ENCODE assay signal across 22 cellular contexts in the genomic region with DNA sequence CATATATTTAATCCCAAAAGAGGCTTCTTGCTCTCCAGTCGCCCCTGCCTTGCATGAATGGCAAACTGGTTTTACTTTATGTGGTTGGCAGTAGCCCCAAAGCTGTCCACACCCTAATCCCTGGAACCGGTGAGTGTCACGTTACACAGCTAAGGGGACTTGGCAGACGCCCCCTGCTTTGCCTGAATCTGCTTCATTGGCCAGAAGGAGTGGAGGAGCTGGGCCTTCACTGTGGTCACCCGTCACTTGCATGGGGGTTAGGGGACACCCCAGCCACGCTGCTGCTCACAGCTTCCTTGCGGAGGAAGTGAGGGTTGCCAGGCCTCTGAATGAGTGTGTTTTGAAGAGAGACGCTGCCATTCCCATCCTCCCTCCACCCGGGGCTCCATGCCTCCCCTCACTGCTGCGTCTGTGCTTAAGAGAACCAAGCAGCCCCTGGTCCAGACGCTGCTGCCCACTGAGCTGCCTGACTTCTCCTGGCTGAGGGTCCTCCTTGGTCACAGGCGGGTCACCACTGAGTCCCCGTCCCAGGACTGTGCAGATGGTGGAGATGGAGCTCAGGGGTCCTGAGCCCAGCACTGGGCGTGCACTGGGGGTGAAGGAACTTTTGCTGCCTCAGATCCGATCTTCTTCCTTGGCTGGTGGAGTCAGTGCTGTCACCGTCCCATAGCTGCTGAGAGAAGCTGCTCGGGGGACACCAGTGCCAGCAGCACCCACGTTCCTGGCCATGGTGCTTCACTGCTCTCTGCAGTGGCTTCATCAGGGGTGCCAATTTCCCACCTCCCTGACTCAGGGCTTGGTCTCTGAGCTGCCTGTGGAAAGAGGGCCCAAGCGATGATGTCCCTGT. TPM values are rescaled to one million over a fixed set of nuclear protein-coding genes. Genes with fewer than 3 reads are reported as not detected.
DNase-seq lines count a peak whose midpoint lies in the region; ATAC-seq, FAIRE-seq and TF ChIP-seq lines count a peak whose summit lies in the region.
"Had no signal": no experiment of that assay in that cellular context is flagged by ENCODE, and none has a peak within 500 bp of the region (broad histone marks: within the 10 kb centered on the region; RNA-seq: fewer than 3 reads in every experiment).

No MANE protein-coding gene starts in this region.

- intact Hi-C loops in natural killer cell (cut with micrococcal nuclease) (no loop called here), lower lobe of right lung (cut with DNase I) (no loop called here)

- H3K27me3 Mint-ChIP-seq in natural killer cell treated with Interleukin-12 subunit alpha and Interleukin-12 subunit beta and Interleukin-15 and Interleukin-18, amount 100 ng/mL, for 72 hours = peaks cover 8 to 15% of the 10 kb centered on the region in 2 donors
- H3K27me3 Mint-ChIP-seq in natural killer cell (ENCODE audit: low read depth in 2 of 2) = peaks cover 8 to 14% of the 10 kb centered on the region in 2 donors
- H3K27me3 Mint-ChIP-seq in activated T-helper 17 cell treated with anti-CD3 and anti-CD28 coated beads, Interleukin-2, amount 50 U/mL, for 72 hours = peaks cover 13% of the 10 kb centered on the region

- no peaks in the 10 kb centered on the region for H3K4me1 ChIP-seq in lower lobe of right lung
- H3K4me1 ChIP-seq: ascending aorta had no signal

- H3K36me3 ChIP-seq in WERI-Rb-1 (no peaks in the 10 kb centered on the region), lower lobe of right lung (no peaks in the 10 kb centered on the region)
- H3K36me3 ChIP-seq: ascending aorta had no signal

- H3K9me3 Mint-ChIP-seq in natural killer cell treated with Interleukin-12 subunit alpha and Interleukin-12 subunit beta and Interleukin-15 and Interleukin-18, amount 100 ng/mL, for 72 hours = no peaks in the 10 kb centered on the region
- no peaks in the 10 kb centered on the region for H3K9me3 Mint-ChIP-seq in natural killer cell
- H3K9me3 Mint-ChIP-seq in activated T-helper 17 cell treated with anti-CD3 and anti-CD28 coated beads, Interleukin-2, amount 50 U/mL, for 72 hours = no peaks in the 10 kb centered on the region
- H3K9me3 Mint-ChIP-seq: activated naive CD4-positive, alpha-beta T cell treated with anti-CD3 and anti-CD28 coated beads for 36 hours had no signal

- no peak for TF ChIP-seq CTCF in natural killer cell (IDR thresholded peaks at IDR 0.05)
- TF ChIP-seq CTCF in WERI-Rb-1 (IDR thresholded peaks at IDR 0.05; ENCODE audit: low read depth, low read length) = no peak
- no peak for TF ChIP-seq CTCF in lower lobe of right lung (IDR thresholded peaks at IDR 0.05)

- no peak overlapping the region for H3K27ac Mint-ChIP-seq in natural killer cell treated with Interleukin-12 subunit alpha and Interleukin-12 subunit beta and Interleukin-15 and Interleukin-18, amount 100 ng/mL, for 72 hours
- H3K27ac Mint-ChIP-seq in natural killer cell = peak overlapping the region in 1 of 2 donors; percentile 46
- H3K27ac Mint-ChIP-seq in activated T-helper 17 cell treated with anti-CD3 and anti-CD28 coated beads, Interleukin-2, amount 50 U/mL, for 72 hours = no peak overlapping the region
- H3K27ac Mint-ChIP-seq: activated CD4-positive, alpha-beta T cell treated with anti-CD3 and anti-CD28 coated beads, Interleukin-2, amount 10 ng/mL, durations not matched to agents 7 days and 5 days; activated naive CD4-positive, alpha-beta T cell treated with anti-CD3 and anti-CD28 coated beads for 36 hours; B cell had no signal

- H3K4me1 Mint-ChIP-seq in natural killer cell treated with Interleukin-12 subunit alpha and Interleukin-12 subunit beta and Interleukin-15 and Interleukin-18, amount 100 ng/mL, for 72 hours (ENCODE audit: low read depth in 2 of 2) = peaks cover 0 to 15% of the 10 kb centered on the region in 2 donors
- H3K4me1 Mint-ChIP-seq in natural killer cell = peaks cover 5 to 8% of the 10 kb centered on the region in 2 donors
- H3K4me1 Mint-ChIP-seq in activated T-helper 17 cell treated with anti-CD3 and anti-CD28 coated beads, Interleukin-2, amount 50 U/mL, for 72 hours = no peaks in the 10 kb centered on the region

- peak; percentile 45 for DNase-seq in natural killer cell treated with Interleukin-12 subunit alpha and Interleukin-12 subunit beta and Interleukin-15 and Interleukin-18, amount 100 ng/mL, for 72 hours (ENCODE audit: low spot score)
- DNase-seq in natural killer cell (no peak), WERI-Rb-1 (peak; percentile 36), lower lobe of right lung (peak; percentile 25), GM19239 (ENCODE audit: insufficient read length, low spot score) (no peak), NCI-H2107 treated with DMSO at 0.1 percent for 48 hours (lab: John Stamatoyannopoulos, UW; ENCODE audit: unreplicated experiment) (no peak)
- DNase-seq: activated CD4-positive, alpha-beta T cell treated with anti-CD3 and anti-CD28 coated beads, Interleukin-2, amount 10 ng/mL, durations not matched to agents 7 days and 5 days; activated naive CD4-positive, alpha-beta T cell treated with anti-CD3 and anti-CD28 coated beads for 36 hours; activated T-cell treated with anti-CD3 and anti-CD28 coated beads, Interleukin-2, amount 50 U/mL, for 48 hours; central memory CD4-positive, alpha-beta T cell; COR-L47; kidney glomerular epithelial cell; NCI-H2171 treated with DMSO at 0.1 percent for 48 hours; NCI-H524 treated with DMSO at 0.1 percent for 48 hours; small intestine; T-helper 2 cell had no signal

- H3K4me3 ChIP-seq in WERI-Rb-1 (ENCODE audit: low read depth, low read length) = no peak overlapping the region
- H3K4me3 ChIP-seq in lower lobe of right lung = no peak overlapping the region
- H3K4me3 ChIP-seq: ascending aorta had no signal

- H3K27ac ChIP-seq in WERI-Rb-1 (no peak overlapping the region), lower lobe of right lung (no peak overlapping the region)
- H3K27ac ChIP-seq: ascending aorta, KMS-11 had no signal

- H3K27me3 ChIP-seq in WERI-Rb-1 (ENCODE audit: insufficient read depth, low read depth, severe bottlenecking) (no peaks in the 10 kb centered on the region), lower lobe of right lung (ENCODE audit: low read depth) (peaks cover 45% of the 10 kb centered on the region)
- H3K27me3 ChIP-seq: ascending aorta had no signal

- H3K9me3 ChIP-seq in WERI-Rb-1 (ENCODE audit: severe bottlenecking) (no peaks in the 10 kb centered on the region), lower lobe of right lung (no peaks in the 10 kb centered on the region)
- H3K9me3 ChIP-seq: ascending aorta had no signal

- no peak overlapping the region for H3K4me3 Mint-ChIP-seq in natural killer cell treated with Interleukin-12 subunit alpha and Interleukin-12 subunit beta and Interleukin-15 and Interleukin-18, amount 100 ng/mL, for 72 hours
- no peak overlapping the region for H3K4me3 Mint-ChIP-seq in natural killer cell
- H3K4me3 Mint-ChIP-seq in activated T-helper 17 cell treated with anti-CD3 and anti-CD28 coated beads, Interleukin-2, amount 50 U/mL, for 72 hours = no peak overlapping the region
- H3K4me3 Mint-ChIP-seq: activated CD4-positive, alpha-beta T cell treated with anti-CD3 and anti-CD28 coated beads, Interleukin-2, amount 10 ng/mL, durations not matched to agents 7 days and 5 days; activated naive CD4-positive, alpha-beta T cell treated with anti-CD3 and anti-CD28 coated beads for 36 hours; B cell had no signal

- no peaks in the 10 kb centered on the region for H3K36me3 Mint-ChIP-seq in natural killer cell treated with Interleukin-12 subunit alpha and Interleukin-12 subunit beta and Interleukin-15 and Interleukin-18, amount 100 ng/mL, for 72 hours
- H3K36me3 Mint-ChIP-seq in natural killer cell = no peaks in the 10 kb centered on the region
- H3K36me3 Mint-ChIP-seq in activated T-helper 17 cell treated with anti-CD3 and anti-CD28 coated beads, Interleukin-2, amount 50 U/mL, for 72 hours (ENCODE audit: low read depth) = no peaks in the 10 kb centered on the region

- no peak for ATAC-seq in natural killer cell treated with Interleukin-12 subunit alpha and Interleukin-12 subunit beta and Interleukin-15 and Interleukin-18, amount 100 ng/mL, for 72 hours
- ATAC-seq in natural killer cell (no peak), lower lobe of right lung (no peak), HG03354 (IDR thresholded peaks at IDR 0.05; ENCODE audit: poor library complexity, severe bottlenecking, unreplicated experiment) (no peak)
- no peak for ATAC-seq in activated T-helper 17 cell treated with anti-CD3 and anti-CD28 coated beads, Interleukin-2, amount 50 U/mL, for 72 hours (replicated peaks)

- FAIRE-seq in GM19239 (lab: Jason Lieb, UNC) = no peak
- FAIRE-seq: GM12891, small intestine had no signal

RNA-seq across cellular contexts. Expression of a gene that starts 39.8 kb away (rescaled TPM):
- total RNA-seq in natural killer cell treated with Interleukin-12 subunit alpha and Interleukin-12 subunit beta and Interleukin-15 and Interleukin-18, amount 100 ng/mL, for 72 hours = not detected
- total RNA-seq in natural killer cell (not detected), lower lobe of right lung (not detected)
- under 1 TPM in 1 of 2 donors, not detected in 1; 0.34 TPM for total RNA-seq in activated T-helper 17 cell treated with anti-CD3 and anti-CD28 coated beads, Interleukin-2, amount 50 U/mL, for 72 hours
- total RNA-seq: activated CD4-positive, alpha-beta T cell treated with anti-CD3 and anti-CD28 coated beads, Interleukin-2, amount 10 ng/mL, durations not matched to agents 7 days and 5 days; ascending aorta had no signal

Comparison
In these comparisons a context has a peak if more than half of its experiments do, and no peak if none do; other contexts are left out.
1. DNase-seq: peak in natural killer cell treated with Interleukin-12 subunit alpha and Interleukin-12 subunit beta and Interleukin-15 and Interleukin-18, amount 100 ng/mL, for 72 hours (single experiment), WERI-Rb-1 (single experiment) and lower lobe of right lung (single experiment); none in natural killer cell (single experiment), GM19239 (single experiment) and NCI-H2107 treated with DMSO at 0.1 percent for 48 hours (single experiment).